In the genomic region with DNA sequence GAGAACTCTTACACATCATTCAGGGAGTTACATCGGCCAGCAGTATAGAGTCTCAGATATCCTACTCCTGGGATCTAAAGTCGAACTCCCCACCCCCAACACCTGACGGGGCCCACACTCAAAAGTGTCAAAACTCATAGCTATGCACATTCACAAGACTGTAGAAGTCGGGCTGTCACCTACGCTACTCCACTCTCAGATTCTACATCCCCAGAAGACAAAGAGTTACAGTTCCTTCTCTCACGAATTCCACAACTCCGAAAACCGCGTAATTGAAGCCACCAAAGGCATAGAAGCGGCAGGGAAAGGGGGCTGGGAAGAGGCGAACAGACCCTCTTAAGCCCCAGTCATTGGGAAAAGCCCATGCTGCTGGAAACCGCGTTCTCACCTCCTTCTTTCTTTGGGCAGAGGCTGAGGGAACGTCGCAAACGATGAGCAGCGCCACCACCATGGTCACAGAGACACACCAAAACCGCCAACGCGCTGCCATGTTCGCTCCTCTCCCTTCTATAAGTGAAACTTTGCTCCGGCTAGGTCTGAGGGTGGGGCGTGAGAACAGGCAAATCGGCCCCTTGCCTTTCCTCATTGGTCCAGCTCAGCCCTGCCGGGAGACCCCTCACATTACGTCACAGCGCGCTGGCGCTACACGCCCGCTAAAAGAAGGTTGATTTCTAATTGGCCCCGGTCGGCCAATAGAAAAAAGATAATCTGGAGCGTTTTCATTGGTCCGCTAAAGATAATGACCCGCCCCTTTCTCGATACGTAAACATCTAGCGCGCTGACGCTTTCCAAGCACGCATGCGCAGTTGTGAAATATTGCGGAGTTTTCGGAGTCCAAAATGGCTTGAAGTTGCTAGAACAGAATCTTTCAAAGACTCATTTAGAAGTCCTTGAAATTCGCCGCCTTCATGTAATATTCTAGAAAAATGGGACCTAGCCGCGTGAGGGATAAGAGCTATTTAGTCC, we compare ENCODE assay signal across 1 cellular context.
TF ChIP-seq lines count a peak whose summit lies in the region.

A gene (minus strand): TSS at position 515 of the 966 bp plus-strand sequence. CDS start 25 bp downstream, at position 490.

TF ChIP-seq in HepG2, 621 proteins besides CTCF, POLR2A, EP300 and RAD21 (continued from another document and continues in another):
- TF ChIP-seq, protein P1, sequence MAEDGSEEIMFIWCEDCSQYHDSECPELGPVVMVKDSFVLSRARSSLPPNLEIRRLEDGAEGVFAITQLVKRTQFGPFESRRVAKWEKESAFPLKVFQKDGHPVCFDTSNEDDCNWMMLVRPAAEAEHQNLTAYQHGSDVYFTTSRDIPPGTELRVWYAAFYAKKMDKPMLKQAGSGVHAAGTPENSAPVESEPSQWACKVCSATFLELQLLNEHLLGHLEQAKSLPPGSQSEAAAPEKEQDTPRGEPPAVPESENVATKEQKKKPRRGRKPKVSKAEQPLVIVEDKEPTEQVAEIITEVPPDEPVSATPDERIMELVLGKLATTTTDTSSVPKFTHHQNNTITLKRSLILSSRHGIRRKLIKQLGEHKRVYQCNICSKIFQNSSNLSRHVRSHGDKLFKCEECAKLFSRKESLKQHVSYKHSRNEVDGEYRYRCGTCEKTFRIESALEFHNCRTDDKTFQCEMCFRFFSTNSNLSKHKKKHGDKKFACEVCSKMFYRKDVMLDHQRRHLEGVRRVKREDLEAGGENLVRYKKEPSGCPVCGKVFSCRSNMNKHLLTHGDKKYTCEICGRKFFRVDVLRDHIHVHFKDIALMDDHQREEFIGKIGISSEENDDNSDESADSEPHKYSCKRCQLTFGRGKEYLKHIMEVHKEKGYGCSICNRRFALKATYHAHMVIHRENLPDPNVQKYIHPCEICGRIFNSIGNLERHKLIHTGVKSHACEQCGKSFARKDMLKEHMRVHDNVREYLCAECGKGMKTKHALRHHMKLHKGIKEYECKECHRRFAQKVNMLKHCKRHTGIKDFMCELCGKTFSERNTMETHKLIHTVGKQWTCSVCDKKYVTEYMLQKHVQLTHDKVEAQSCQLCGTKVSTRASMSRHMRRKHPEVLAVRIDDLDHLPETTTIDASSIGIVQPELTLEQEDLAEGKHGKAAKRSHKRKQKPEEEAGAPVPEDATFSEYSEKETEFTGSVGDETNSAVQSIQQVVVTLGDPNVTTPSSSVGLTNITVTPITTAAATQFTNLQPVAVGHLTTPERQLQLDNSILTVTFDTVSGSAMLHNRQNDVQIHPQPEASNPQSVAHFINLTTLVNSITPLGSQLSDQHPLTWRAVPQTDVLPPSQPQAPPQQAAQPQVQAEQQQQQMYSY (CRISPR knock-in tag; IDR thresholded peaks at IDR 0.05) = no peak
- TF ChIP-seq ZNF556 (CRISPR knock-in tag; IDR thresholded peaks at IDR 0.05; ENCODE audit: borderline replicate concordance) (no peak), SP4 (CRISPR knock-in tag; IDR thresholded peaks at IDR 0.05) (peak; percentile 55; the same call in 1 of the 2 replicates), CAMTA2 (CRISPR knock-in tag; IDR thresholded peaks at IDR 0.05; ENCODE audit: borderline replicate concordance) (no peak), ZSCAN25 (CRISPR knock-in tag; IDR thresholded peaks at IDR 0.05) (no peak), GABPB1 (CRISPR knock-in tag; IDR thresholded peaks at IDR 0.05) (no peak; the same call in 1 of the 2 replicates), HMGA1 (CRISPR knock-in tag; conservative IDR thresholded peaks at IDR 0.05) (no peak), ISX (CRISPR knock-in tag; conservative IDR thresholded peaks at IDR 0.05) (no peak), PCBP1 (IDR thresholded peaks at IDR 0.05; ENCODE audit: borderline replicate concordance, low read depth, low read length) (no peak), FOXA1 (IDR thresholded peaks at IDR 0.05) (no peak), FOXA1 (CRISPR knock-in tag; IDR thresholded peaks at IDR 0.05) (0 out of 2 replicates have a peak, but pooled peaks have one; percentile 2), ZNF773 (CRISPR knock-in tag; IDR thresholded peaks at IDR 0.05; ENCODE audit: borderline replicate concordance) (no peak), ZC3H4 (CRISPR knock-in tag; IDR thresholded peaks at IDR 0.05; ENCODE audit: borderline replicate concordance) (no peak), ZNF652 (CRISPR knock-in tag; IDR thresholded peaks at IDR 0.05; ENCODE audit: borderline replicate concordance, low read depth) (no peak), BORCS8-MEF2B (CRISPR knock-in tag; IDR thresholded peaks at IDR 0.05) (no peak), TEAD3 (CRISPR knock-in tag; optimal IDR thresholded peaks at IDR 0.05; ENCODE audit: borderline replicate concordance) (no peak), DPF2 (CRISPR knock-in tag; IDR thresholded peaks at IDR 0.05; ENCODE audit: borderline replicate concordance, low read depth) (no peak), MTF2 (CRISPR knock-in tag; IDR thresholded peaks at IDR 0.05; ENCODE audit: borderline replicate concordance) (no peak), PAWR (CRISPR knock-in tag; IDR thresholded peaks at IDR 0.05; ENCODE audit: borderline replicate concordance) (no peak), FOXA3 (CRISPR knock-in tag; IDR thresholded peaks at IDR 0.05) (peak; percentile 32; the same call in 1 of the 2 replicates), NFE2L2 (IDR thresholded peaks at IDR 0.05; ENCODE audit: low read length) (no peak), CBX1 (IDR thresholded peaks at IDR 0.05; ENCODE audit: low read depth) (no peak), RFXANK (CRISPR knock-in tag; IDR thresholded peaks at IDR 0.05) (no peak), WIZ (CRISPR knock-in tag; IDR thresholded peaks at IDR 0.05) (no peak), CREB1 (IDR thresholded peaks at IDR 0.05) (peak; percentile 94), CREB1 (CRISPR knock-in tag; IDR thresholded peaks at IDR 0.05) (peak; percentile 96), ZNF382 (CRISPR knock-in tag; IDR thresholded peaks at IDR 0.05; ENCODE audit: borderline replicate concordance) (no peak), SNRNP70 (IDR thresholded peaks at IDR 0.05; ENCODE audit: low read depth, low read length) (no peak), ZNF138 (CRISPR knock-in tag; IDR thresholded peaks at IDR 0.05; ENCODE audit: low read depth) (no peak), HOXA7 (CRISPR knock-in tag; IDR thresholded peaks at IDR 0.05) (no peak), MLLT10 (CRISPR knock-in tag; IDR thresholded peaks at IDR 0.05) (no peak), YEATS4 (CRISPR knock-in tag; IDR thresholded peaks at IDR 0.05; ENCODE audit: borderline replicate concordance) (no peak)
- TF ChIP-seq, protein P2, sequence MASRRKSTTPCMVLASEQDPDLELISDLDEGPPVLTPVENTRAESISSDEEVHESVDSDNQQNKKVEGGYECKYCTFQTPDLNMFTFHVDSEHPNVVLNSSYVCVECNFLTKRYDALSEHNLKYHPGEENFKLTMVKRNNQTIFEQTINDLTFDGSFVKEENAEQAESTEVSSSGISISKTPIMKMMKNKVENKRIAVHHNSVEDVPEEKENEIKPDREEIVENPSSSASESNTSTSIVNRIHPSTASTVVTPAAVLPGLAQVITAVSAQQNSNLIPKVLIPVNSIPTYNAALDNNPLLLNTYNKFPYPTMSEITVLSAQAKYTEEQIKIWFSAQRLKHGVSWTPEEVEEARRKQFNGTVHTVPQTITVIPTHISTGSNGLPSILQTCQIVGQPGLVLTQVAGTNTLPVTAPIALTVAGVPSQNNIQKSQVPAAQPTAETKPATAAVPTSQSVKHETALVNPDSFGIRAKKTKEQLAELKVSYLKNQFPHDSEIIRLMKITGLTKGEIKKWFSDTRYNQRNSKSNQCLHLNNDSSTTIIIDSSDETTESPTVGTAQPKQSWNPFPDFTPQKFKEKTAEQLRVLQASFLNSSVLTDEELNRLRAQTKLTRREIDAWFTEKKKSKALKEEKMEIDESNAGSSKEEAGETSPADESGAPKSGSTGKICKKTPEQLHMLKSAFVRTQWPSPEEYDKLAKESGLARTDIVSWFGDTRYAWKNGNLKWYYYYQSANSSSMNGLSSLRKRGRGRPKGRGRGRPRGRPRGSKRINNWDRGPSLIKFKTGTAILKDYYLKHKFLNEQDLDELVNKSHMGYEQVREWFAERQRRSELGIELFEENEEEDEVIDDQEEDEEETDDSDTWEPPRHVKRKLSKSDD (CRISPR knock-in tag; IDR thresholded peaks at IDR 0.05; ENCODE audit: low read depth) = no peak
- TF ChIP-seq, protein P3, sequence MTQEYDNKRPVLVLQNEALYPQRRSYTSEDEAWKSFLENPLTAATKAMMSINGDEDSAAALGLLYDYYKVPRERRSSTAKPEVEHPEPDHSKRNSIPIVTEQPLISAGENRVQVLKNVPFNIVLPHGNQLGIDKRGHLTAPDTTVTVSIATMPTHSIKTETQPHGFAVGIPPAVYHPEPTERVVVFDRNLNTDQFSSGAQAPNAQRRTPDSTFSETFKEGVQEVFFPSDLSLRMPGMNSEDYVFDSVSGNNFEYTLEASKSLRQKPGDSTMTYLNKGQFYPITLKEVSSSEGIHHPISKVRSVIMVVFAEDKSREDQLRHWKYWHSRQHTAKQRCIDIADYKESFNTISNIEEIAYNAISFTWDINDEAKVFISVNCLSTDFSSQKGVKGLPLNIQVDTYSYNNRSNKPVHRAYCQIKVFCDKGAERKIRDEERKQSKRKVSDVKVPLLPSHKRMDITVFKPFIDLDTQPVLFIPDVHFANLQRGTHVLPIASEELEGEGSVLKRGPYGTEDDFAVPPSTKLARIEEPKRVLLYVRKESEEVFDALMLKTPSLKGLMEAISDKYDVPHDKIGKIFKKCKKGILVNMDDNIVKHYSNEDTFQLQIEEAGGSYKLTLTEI (CRISPR knock-in tag; conservative IDR thresholded peaks at IDR 0.05) = no peak
- TF ChIP-seq, protein P4, sequence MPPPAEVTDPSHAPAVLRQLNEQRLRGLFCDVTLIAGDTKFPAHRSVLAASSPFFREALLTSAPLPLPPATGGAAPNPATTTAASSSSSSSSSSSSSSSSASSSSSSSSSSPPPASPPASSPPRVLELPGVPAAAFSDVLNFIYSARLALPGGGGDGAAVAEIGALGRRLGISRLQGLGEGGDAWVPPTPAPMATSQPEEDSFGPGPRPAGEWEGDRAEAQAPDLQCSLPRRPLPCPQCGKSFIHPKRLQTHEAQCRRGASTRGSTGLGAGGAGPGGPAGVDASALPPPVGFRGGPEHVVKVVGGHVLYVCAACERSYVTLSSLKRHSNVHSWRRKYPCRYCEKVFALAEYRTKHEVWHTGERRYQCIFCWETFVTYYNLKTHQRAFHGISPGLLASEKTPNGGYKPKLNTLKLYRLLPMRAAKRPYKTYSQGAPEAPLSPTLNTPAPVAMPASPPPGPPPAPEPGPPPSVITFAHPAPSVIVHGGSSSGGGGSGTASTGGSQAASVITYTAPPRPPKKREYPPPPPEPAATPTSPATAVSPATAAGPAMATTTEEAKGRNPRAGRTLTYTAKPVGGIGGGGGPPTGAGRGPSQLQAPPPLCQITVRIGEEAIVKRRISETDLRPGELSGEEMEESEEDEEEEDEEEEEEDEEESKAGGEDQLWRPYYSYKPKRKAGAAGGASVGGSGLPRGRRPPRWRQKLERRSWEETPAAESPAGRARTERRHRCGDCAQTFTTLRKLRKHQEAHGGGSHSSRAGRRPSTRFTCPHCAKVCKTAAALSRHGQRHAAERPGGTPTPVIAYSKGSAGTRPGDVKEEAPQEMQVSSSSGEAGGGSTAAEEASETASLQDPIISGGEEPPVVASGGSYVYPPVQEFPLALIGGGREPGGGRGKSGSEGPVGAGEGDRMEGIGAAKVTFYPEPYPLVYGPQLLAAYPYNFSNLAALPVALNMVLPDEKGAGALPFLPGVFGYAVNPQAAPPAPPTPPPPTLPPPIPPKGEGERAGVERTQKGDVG (CRISPR knock-in tag; IDR thresholded peaks at IDR 0.05; ENCODE audit: borderline replicate concordance) = no peak
- TF ChIP-seq, protein P5, sequence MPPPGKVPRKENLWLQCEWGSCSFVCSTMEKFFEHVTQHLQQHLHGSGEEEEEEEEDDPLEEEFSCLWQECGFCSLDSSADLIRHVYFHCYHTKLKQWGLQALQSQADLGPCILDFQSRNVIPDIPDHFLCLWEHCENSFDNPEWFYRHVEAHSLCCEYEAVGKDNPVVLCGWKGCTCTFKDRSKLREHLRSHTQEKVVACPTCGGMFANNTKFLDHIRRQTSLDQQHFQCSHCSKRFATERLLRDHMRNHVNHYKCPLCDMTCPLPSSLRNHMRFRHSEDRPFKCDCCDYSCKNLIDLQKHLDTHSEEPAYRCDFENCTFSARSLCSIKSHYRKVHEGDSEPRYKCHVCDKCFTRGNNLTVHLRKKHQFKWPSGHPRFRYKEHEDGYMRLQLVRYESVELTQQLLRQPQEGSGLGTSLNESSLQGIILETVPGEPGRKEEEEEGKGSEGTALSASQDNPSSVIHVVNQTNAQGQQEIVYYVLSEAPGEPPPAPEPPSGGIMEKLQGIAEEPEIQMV (CRISPR knock-in tag; IDR thresholded peaks at IDR 0.05; ENCODE audit: low read depth) = no peak
- TF ChIP-seq, protein P6, sequence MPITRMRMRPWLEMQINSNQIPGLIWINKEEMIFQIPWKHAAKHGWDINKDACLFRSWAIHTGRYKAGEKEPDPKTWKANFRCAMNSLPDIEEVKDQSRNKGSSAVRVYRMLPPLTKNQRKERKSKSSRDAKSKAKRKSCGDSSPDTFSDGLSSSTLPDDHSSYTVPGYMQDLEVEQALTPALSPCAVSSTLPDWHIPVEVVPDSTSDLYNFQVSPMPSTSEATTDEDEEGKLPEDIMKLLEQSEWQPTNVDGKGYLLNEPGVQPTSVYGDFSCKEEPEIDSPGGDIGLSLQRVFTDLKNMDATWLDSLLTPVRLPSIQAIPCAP (CRISPR knock-in tag; IDR thresholded peaks at IDR 0.05; ENCODE audit: low read depth) = no peak
- TF ChIP-seq, protein P7, sequence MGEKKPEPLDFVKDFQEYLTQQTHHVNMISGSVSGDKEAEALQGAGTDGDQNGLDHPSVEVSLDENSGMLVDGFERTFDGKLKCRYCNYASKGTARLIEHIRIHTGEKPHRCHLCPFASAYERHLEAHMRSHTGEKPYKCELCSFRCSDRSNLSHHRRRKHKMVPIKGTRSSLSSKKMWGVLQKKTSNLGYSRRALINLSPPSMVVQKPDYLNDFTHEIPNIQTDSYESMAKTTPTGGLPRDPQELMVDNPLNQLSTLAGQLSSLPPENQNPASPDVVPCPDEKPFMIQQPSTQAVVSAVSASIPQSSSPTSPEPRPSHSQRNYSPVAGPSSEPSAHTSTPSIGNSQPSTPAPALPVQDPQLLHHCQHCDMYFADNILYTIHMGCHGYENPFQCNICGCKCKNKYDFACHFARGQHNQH (CRISPR knock-in tag; IDR thresholded peaks at IDR 0.05) = no peak
- TF ChIP-seq, protein P8, sequence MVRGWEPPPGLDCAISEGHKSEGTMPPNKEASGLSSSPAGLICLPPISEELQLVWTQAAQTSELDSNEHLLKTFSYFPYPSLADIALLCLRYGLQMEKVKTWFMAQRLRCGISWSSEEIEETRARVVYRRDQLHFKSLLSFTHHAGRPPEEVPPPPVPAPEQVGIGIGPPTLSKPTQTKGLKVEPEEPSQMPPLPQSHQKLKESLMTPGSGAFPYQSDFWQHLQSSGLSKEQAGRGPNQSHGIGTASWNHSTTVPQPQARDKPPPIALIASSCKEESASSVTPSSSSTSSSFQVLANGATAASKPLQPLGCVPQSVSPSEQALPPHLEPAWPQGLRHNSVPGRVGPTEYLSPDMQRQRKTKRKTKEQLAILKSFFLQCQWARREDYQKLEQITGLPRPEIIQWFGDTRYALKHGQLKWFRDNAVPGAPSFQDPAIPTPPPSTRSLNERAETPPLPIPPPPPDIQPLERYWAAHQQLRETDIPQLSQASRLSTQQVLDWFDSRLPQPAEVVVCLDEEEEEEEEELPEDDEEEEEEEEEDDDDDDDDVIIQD (CRISPR knock-in tag; IDR thresholded peaks at IDR 0.05; ENCODE audit: low read depth) = no peak
- TF ChIP-seq, protein P9, sequence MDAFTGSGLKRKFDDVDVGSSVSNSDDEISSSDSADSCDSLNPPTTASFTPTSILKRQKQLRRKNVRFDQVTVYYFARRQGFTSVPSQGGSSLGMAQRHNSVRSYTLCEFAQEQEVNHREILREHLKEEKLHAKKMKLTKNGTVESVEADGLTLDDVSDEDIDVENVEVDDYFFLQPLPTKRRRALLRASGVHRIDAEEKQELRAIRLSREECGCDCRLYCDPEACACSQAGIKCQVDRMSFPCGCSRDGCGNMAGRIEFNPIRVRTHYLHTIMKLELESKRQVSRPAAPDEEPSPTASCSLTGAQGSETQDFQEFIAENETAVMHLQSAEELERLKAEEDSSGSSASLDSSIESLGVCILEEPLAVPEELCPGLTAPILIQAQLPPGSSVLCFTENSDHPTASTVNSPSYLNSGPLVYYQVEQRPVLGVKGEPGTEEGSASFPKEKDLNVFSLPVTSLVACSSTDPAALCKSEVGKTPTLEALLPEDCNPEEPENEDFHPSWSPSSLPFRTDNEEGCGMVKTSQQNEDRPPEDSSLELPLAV (CRISPR knock-in tag; conservative IDR thresholded peaks at IDR 0.05; ENCODE audit: low read depth) = no peak
